ENCODE assay signal across 16 cellular contexts in the genomic region with DNA sequence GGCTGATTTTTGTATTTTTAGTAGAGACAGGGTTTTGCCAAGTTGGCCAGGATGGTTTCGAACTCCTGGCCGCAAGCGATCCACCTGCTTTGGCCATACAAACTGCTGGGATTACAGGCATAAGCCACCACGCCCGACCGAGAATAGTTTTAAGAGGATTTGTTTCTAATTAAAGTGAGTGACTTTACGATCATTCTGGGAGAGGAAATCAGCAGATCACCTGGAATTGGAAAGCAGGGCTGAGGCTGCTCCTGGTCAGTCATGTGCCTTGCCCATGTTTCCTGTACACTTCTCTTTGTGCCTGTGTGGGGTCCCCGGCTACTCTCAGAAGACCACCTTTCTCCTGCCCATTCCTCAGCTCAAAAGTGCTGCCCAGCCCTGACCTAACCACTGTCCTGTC. TPM values are rescaled to one million over a fixed set of nuclear protein-coding genes. Genes with fewer than 3 reads are reported as not detected.
DNase-seq lines count a peak whose midpoint lies in the region; ATAC-seq and TF ChIP-seq lines count a peak whose summit lies in the region.
"Had no signal": no experiment of that assay in that cellular context is flagged by ENCODE, and none has a peak within 500 bp of the region (broad histone marks: within the 10 kb centered on the region; RNA-seq: fewer than 3 reads in every experiment).

No MANE protein-coding gene starts in this region.

- no peak overlapping the region for H3K27ac Mint-ChIP-seq in CD4-positive, alpha-beta memory T cell
- no peak overlapping the region; the same call in 1 of the 2 replicates for H3K27ac Mint-ChIP-seq in GM23338
- peak overlapping the region in 4 of 5 experiments; percentile 20 to 95 (median 80) for H3K27ac Mint-ChIP-seq in brain
- no peak overlapping the region for H3K27ac Mint-ChIP-seq in nephron progenitor cell

- H3K79me2 ChIP-seq in GM23338 (replicated peaks; ENCODE audit: insufficient read depth) = no peaks in the 10 kb centered on the region

- no peaks in the 10 kb centered on the region for H3K36me3 ChIP-seq in CD4-positive, alpha-beta memory T cell (ENCODE audit: insufficient read depth, low read length)
- H3K36me3 ChIP-seq in GM23338 (ENCODE audit: insufficient read depth) = no peaks in the 10 kb centered on the region
- H3K36me3 ChIP-seq in body of pancreas (replicated peaks in 1 of 2; ENCODE audit: insufficient read depth in 1 of 2, low read depth in 2 of 2) = no peaks in the 10 kb centered on the region

- H3K27ac ChIP-seq in CD4-positive, alpha-beta memory T cell (ENCODE audit: low read depth, low read length) = no peak overlapping the region
- H3K27ac ChIP-seq in GM23338 (ENCODE audit: low read depth) (no peak overlapping the region; the same call in 1 of the 2 replicates), body of pancreas (no peak overlapping the region)
- H3K27ac ChIP-seq: HL-60, KMS-11, PC-9, skin epidermis had no signal

- TF ChIP-seq POLR2A in body of pancreas (IDR thresholded peaks at IDR 0.05) = no peak

- H3K4me3 ChIP-seq in CD4-positive, alpha-beta memory T cell (ENCODE audit: low read length in 2 of 2) = no peak overlapping the region
- H3K4me3 ChIP-seq in GM23338 (no peak overlapping the region), body of pancreas (no peak overlapping the region)
- H3K4me3 ChIP-seq: mucosa of descending colon, skin epidermis had no signal

- no peaks in the 10 kb centered on the region for H3K36me3 Mint-ChIP-seq in CD4-positive, alpha-beta memory T cell
- no peaks in the 10 kb centered on the region; the same call in 2 of the 3 replicates for H3K36me3 Mint-ChIP-seq in GM23338 (ENCODE audit: low read depth)
- H3K36me3 Mint-ChIP-seq in brain = no peaks in the 10 kb centered on the region
- no peaks in the 10 kb centered on the region for H3K36me3 Mint-ChIP-seq in nephron progenitor cell (ENCODE audit: low read depth)

- peaks cover 3% of the 10 kb centered on the region for H3K4me1 ChIP-seq in CD4-positive, alpha-beta memory T cell (ENCODE audit: insufficient read depth, low read length)
- no peaks in the 10 kb centered on the region for H3K4me1 ChIP-seq in GM23338 (ENCODE audit: insufficient read depth)
- H3K4me1 ChIP-seq in body of pancreas = peaks cover 6% of the 10 kb centered on the region

- peak overlapping the region in 5 of 8 donors; percentile 15 to 81 (median 36) for H3K4me3 Mint-ChIP-seq in CD4-positive, alpha-beta memory T cell
- H3K4me3 Mint-ChIP-seq in GM23338 (peak overlapping the region; percentile 24; the same call in 1 of the 3 replicates), brain (peak overlapping the region; percentile 80 to 87 (median 85)), nephron progenitor cell (peak overlapping the region; percentile 88)

- H3K4me1 Mint-ChIP-seq in CD4-positive, alpha-beta memory T cell = peaks cover 0 to 4% (median 1%) of the 10 kb centered on the region in 4 donors
- H3K4me1 Mint-ChIP-seq in GM23338 (peaks cover 11% of the 10 kb centered on the region; the same call in 2 of the 3 replicates), brain (peaks cover 46% of the 10 kb centered on the region), nephron progenitor cell (peaks cover 42% of the 10 kb centered on the region)

- no peaks in the 10 kb centered on the region for H3K27me3 ChIP-seq in CD4-positive, alpha-beta memory T cell (ENCODE audit: insufficient read depth, low read length)
- no peaks in the 10 kb centered on the region for H3K27me3 ChIP-seq in GM23338 (ENCODE audit: insufficient read depth)
- H3K27me3 ChIP-seq in body of pancreas = no peaks in the 10 kb centered on the region

- H2AFZ ChIP-seq in GM23338 = 0 out of 2 replicates have a peak overlapping the region, but pooled peaks have one; percentile 28
- H2AFZ ChIP-seq: PC-9 had no signal

- WGBS in body of pancreas, 2 donors = 87 to 94% methylated on average over 8 of the region's 8 CpGs

- peaks cover 15% of the 10 kb centered on the region in 2 donors for H3K27me3 Mint-ChIP-seq in CD4-positive, alpha-beta memory T cell
- peaks cover 7% of the 10 kb centered on the region for H3K27me3 Mint-ChIP-seq in GM23338 (ENCODE audit: insufficient read depth, low read depth, poor library complexity)
- no peaks in the 10 kb centered on the region for H3K27me3 Mint-ChIP-seq in brain
- H3K27me3 Mint-ChIP-seq in nephron progenitor cell (ENCODE audit: low read depth, poor library complexity) = peaks cover 6% of the 10 kb centered on the region

- no peak overlapping the region for H3K4me2 ChIP-seq in GM23338

- H4K20me1 ChIP-seq in GM23338 (replicated peaks; ENCODE audit: insufficient read depth) = no peaks in the 10 kb centered on the region

- intact Hi-C loops in CD4-positive, alpha-beta memory T cell (cut with micrococcal nuclease) = no loop called here
- intact Hi-C loops in body of pancreas (cut with DNase I) = no loop called here

- no peak for ATAC-seq in GM23338
- ATAC-seq in HG03354 (IDR thresholded peaks at IDR 0.05; ENCODE audit: poor library complexity, severe bottlenecking, unreplicated experiment) = no peak
- no peak for ATAC-seq in body of pancreas
- ATAC-seq: mucosa of descending colon had no signal

- CTCF ChIA-PET in CD4-positive, alpha-beta memory T cell (lab: Charles Lee; ENCODE audit: partially characterized antibody) = no interaction called here

- POLR2A ChIA-PET in CD4-positive, alpha-beta memory T cell (lab: Charles Lee; ENCODE audit: partially characterized antibody) = no interaction called here

- H3K9me3 Mint-ChIP-seq in CD4-positive, alpha-beta memory T cell = no peaks in the 10 kb centered on the region
- H3K9me3 Mint-ChIP-seq in GM23338 (no peaks in the 10 kb centered on the region), brain (no peaks in the 10 kb centered on the region), nephron progenitor cell (no peaks in the 10 kb centered on the region)

- TF ChIP-seq CTCF in GM23338 (conservative IDR thresholded peaks at IDR 0.05; ENCODE audit: low read depth in 2 of 2) = no peak
- no peak for TF ChIP-seq CTCF in brain (conservative IDR thresholded peaks at IDR 0.05)
- no peak for TF ChIP-seq CTCF in nephron progenitor cell (IDR thresholded peaks at IDR 0.05)
- no peak for TF ChIP-seq CTCF in body of pancreas (IDR thresholded peaks at IDR 0.05)

- DNase-seq in CD4-positive, alpha-beta memory T cell = no peak
- DNase-seq in GM23338 (ENCODE audit: low spot score) = no peak
- DNase-seq in nephron progenitor cell = no peak
- DNase-seq in body of pancreas = no peak
- DNase-seq in GDM1 (lab: John Stamatoyannopoulos, UW) = no peak
- DNase-seq: activated CD4-positive, alpha-beta T cell treated with anti-CD3 and anti-CD28 coated beads for 48 hours; central memory CD4-positive, alpha-beta T cell; mucosa of descending colon; NCI-H524; PC-9; stimulated activated CD4-positive, alpha-beta T cell treated with anti-CD3 and anti-CD28 coated beads, Interleukin-4, amount 100 ng/mL, for 4 hours had no signal

- no peaks in the 10 kb centered on the region for H3K9me2 ChIP-seq in GM23338 (ENCODE audit: insufficient read depth)

- no peaks in the 10 kb centered on the region for H3K9me3 ChIP-seq in CD4-positive, alpha-beta memory T cell (ENCODE audit: control insufficient read depth in 1 of 2, low read length in 2 of 2)
- no peaks in the 10 kb centered on the region for H3K9me3 ChIP-seq in body of pancreas
- H3K9me3 ChIP-seq: mucosa of descending colon had no signal

- peaks cover 29% of the 10 kb centered on the region for H3F3A ChIP-seq in GM23338 (replicated peaks; ENCODE audit: low read depth)

RNA-seq across cellular contexts. Expression of gene ZBTB8B, which starts 33.9 kb away (rescaled TPM):
- not detected for total RNA-seq in CD4-positive, alpha-beta memory T cell
- not detected for polyA plus RNA-seq in CD4-positive, alpha-beta memory T cell
- 3.8 and 4.2 TPM in 2 replicates for total RNA-seq in GM23338 (2014; rRNA removed; shearing (Covaris generic))
- polyA plus RNA-seq in GM23338 (2016; fragmentation: Nextera tagmentation; extraction: Ambion mirVana) = 0.95 and 1.1 TPM in 2 replicates
- 2.3 TPM for polyA plus RNA-seq in brain (ENCODE audit: insufficient read depth, low read depth, low replicate concordance)
- under 1 TPM in 1 of 2 donors, not detected in 1; 0.26 TPM for total RNA-seq in body of pancreas

RNA-seq across cellular contexts. Expression of gene ZBTB8A, which starts 40.5 kb away (rescaled TPM):
- total RNA-seq in CD4-positive, alpha-beta memory T cell = not detected
- polyA plus RNA-seq in CD4-positive, alpha-beta memory T cell = not detected
- total RNA-seq in GM23338 (2014; rRNA removed; shearing (Covaris generic)) = 6.1 and 8.7 TPM in 2 replicates
- polyA plus RNA-seq in GM23338 (2016; fragmentation: Nextera tagmentation; extraction: Ambion mirVana) (8.4 and 8.7 TPM in 2 replicates), brain (ENCODE audit: insufficient read depth, low read depth, low replicate concordance) (6.8 TPM)
- total RNA-seq in body of pancreas = 1 to 10 TPM; 3.0 to 3.9 TPM

Comparison
In these comparisons a context has a peak if more than half of its experiments do, and no peak if none do; other contexts are left out.
1. H3K27ac Mint-ChIP-seq: peak in brain (4 of 5); none in CD4-positive, alpha-beta memory T cell (0 of 7), GM23338 (single experiment) and nephron progenitor cell (single experiment).
2. H3K4me3 Mint-ChIP-seq: peak in every context shown above with its lines; median percentile 88 in nephron progenitor cell; 85 in brain; 36 in CD4-positive, alpha-beta memory T cell; 24 in GM23338.